In the genomic region with DNA sequence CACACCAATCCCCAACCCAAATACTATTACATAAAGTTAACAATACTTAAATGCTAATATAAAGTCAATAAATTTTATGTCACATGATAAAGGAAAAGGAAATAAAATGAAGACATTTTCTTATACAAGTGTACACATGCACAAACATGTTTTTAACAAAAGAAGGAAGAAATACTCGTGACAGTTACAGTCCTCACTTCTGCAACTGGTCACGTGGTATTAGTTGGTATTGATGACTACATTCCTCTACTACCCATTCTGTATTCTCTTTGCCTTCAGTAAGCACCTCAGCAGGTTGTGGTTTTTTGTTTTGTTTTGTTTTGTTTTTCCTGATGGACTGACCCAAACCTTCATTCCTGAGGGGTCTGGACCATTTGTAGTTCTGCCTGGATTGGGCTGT, we compare ENCODE assay signal across 17 cellular contexts.
DNase-seq lines count a peak whose midpoint lies in the region; ATAC-seq, FAIRE-seq and TF ChIP-seq lines count a peak whose summit lies in the region.
"Had no signal": no experiment of that assay in that cellular context is flagged by ENCODE, and none has a peak within 500 bp of the region (broad histone marks: within the 10 kb centered on the region; RNA-seq: fewer than 3 reads in every experiment).

No MANE protein-coding gene starts in this region.

- FAIRE-seq in A549 (lab: Jason Lieb, UNC) (no peak), GM12878 (lab: Jason Lieb, UNC) (no peak)
- FAIRE-seq: G401.6, GM19239, H1 had no signal

- BruUV-seq in GM12878 (replicated peaks; lab: Mats Ljungman, UMichigan) (no TSS peak), PC-9 (replicated peaks; lab: Mats Ljungman, UMichigan) (no TSS peak)

- no peak for ATAC-seq in A549
- no peak for ATAC-seq in GM12878

- no peak overlapping the region for H3K4me2 ChIP-seq in A549
- no peak overlapping the region for H3K4me2 ChIP-seq in GM12878 (ENCODE audit: control insufficient read depth, insufficient read depth)
- H3K4me2 ChIP-seq in PC-9, result no peak overlapping the region

- TF ChIP-seq EP300 in A549 (IDR thresholded peaks at IDR 0.05) (no peak), GM12878 (IDR thresholded peaks at IDR 0.05; ENCODE audit: borderline replicate concordance in 1 of 2, control insufficient read depth in 1 of 2, low read depth in 2 of 2, low read length in 2 of 2) (no peak)

- H4K20me1 ChIP-seq in GM12878 (ENCODE audit: control insufficient read depth, insufficient read depth), result no peaks in the 10 kb centered on the region
- H4K20me1 ChIP-seq in PC-9 (ENCODE audit: insufficient read depth), result no peaks in the 10 kb centered on the region

- H3K27me3 ChIP-seq in GM12878 (replicated peaks in 1 of 2; ENCODE audit: control insufficient read depth in 2 of 2, insufficient read depth in 2 of 2, low read length in 1 of 2) (no peaks in the 10 kb centered on the region), dorsolateral prefrontal cortex (no peaks in the 10 kb centered on the region), PC-9 (ENCODE audit: insufficient read depth, low read depth) (no peaks in the 10 kb centered on the region)

- no peak for TF ChIP-seq POLR2A in A549 (IDR thresholded peaks at IDR 0.05; ENCODE audit: low read length)
- TF ChIP-seq POLR2A in GM12878 (IDR thresholded peaks at IDR 0.05; ENCODE audit: low read depth, low read length), result no peak

- no peak for DNase-seq in A549 (ENCODE audit: low read depth in 1 of 2, low spot score in 1 of 2)
- DNase-seq in GM12878 (ENCODE audit: low read depth, low spot score), result no peak
- DNase-seq in dorsolateral prefrontal cortex, result no peak
- DNase-seq in NOMO-1 treated with dmso at 0.1 percent for 144 hours (lab: John Stamatoyannopoulos, UW; ENCODE audit: unreplicated experiment), result no peak
- DNase-seq in kidney tubule cell (ENCODE audit: low spot score), result no peak
- no peak for DNase-seq in PC-9
- DNase-seq: 8988T; CD4-positive, alpha-beta memory T cell; COR-L47; DMS153; DND-41; GM23248; H7; HCEC 1CT had no signal

- CTCF ChIA-PET in A549 (lab: Yijun Ruan, JAX) (no interaction called here), GM12878 (lab: Yijun Ruan, JAX) (no interaction called here), PC-9 (lab: Charles Lee) (no interaction called here)

- no peak overlapping the region for H3K9ac ChIP-seq in GM12878 (ENCODE audit: control insufficient read depth, insufficient read depth, low read length)
- H3K9ac ChIP-seq: GM23248 had no signal

- H3K4me1 ChIP-seq in A549 (no peaks in the 10 kb centered on the region), GM12878 (ENCODE audit: control insufficient read depth, insufficient read depth, low read length) (no peaks in the 10 kb centered on the region), PC-9 (replicated peaks; ENCODE audit: insufficient read depth) (no peaks in the 10 kb centered on the region)

- SMC1A ChIA-PET in GM12878 (lab: Charles Lee; ENCODE audit: uncharacterized antibody, unreplicated experiment), result no interaction called here

- WGBS in A549 (ENCODE audit: missing lambda C conversion rate), result 0% methylated on average over 2 of the region's 2 CpGs
- WGBS in GM12878 (ENCODE audit: insufficient coverage, insufficient replicate concordance, low lambda C conversion rate, missing lambda C conversion rate), result 0% methylated on average over 2 of the region's 2 CpGs

- POLR2A ChIA-PET in A549 (lab: Yijun Ruan, JAX) (no interaction called here), GM12878 (lab: Charles Lee) (no interaction called here), PC-9 (lab: Charles Lee; ENCODE audit: unreplicated experiment) (no interaction called here)

- H2AFZ ChIP-seq in GM12878 (ENCODE audit: control insufficient read depth, low read depth, low read length), result no peak overlapping the region
- no peak overlapping the region for H2AFZ ChIP-seq in PC-9
- H2AFZ ChIP-seq: GM23248 had no signal

- H3K4me3 ChIP-seq in A549 (no peak overlapping the region), GM12878 (no peak overlapping the region), dorsolateral prefrontal cortex (no peak overlapping the region), PC-9 (no peak overlapping the region)
- H3K4me3 ChIP-seq: GM23248 had no signal

- H3K79me2 ChIP-seq in GM12878 (ENCODE audit: control insufficient read depth, insufficient read depth, low read length) (no peaks in the 10 kb centered on the region), PC-9 (ENCODE audit: low read depth) (no peaks in the 10 kb centered on the region)

- TF ChIP-seq CTCF in A549 (IDR thresholded peaks at IDR 0.05) (no peak), GM12878 (IDR thresholded peaks at IDR 0.05 in 2 of 3, conservative IDR thresholded peaks at IDR 0.05 in 1 of 3; ENCODE audit: control insufficient read depth in 2 of 3, extremely low read depth in 1 of 3, insufficient read depth in 1 of 3, low read depth in 3 of 3, low read length in 3 of 3) (no peak), dorsolateral prefrontal cortex (IDR thresholded peaks at IDR 0.05 in 54 of 56, conservative IDR thresholded peaks at IDR 0.05 in 2 of 56; ENCODE audit: low read depth in 1 of 56, partially characterized antibody in 56 of 56) (no peak), PC-9 (conservative IDR thresholded peaks at IDR 0.05) (no peak)

- H3K36me3 ChIP-seq in GM12878 (ENCODE audit: control insufficient read depth in 2 of 2, insufficient read depth in 2 of 2, low read length in 1 of 2) (no peaks in the 10 kb centered on the region), PC-9 (ENCODE audit: low read depth) (no peaks in the 10 kb centered on the region)

- no peaks in the 10 kb centered on the region for H3K9me2 ChIP-seq in PC-9 (ENCODE audit: insufficient read depth)

- intact Hi-C loops in GM12878 (cut with micrococcal nuclease; ENCODE audit: unreplicated experiment) (no loop called here), dorsolateral prefrontal cortex (cut with DNase I) (loop anchor here in 1 of 2 donors (2.0 kb wide), 1 partner anchor 55 kb away; no protein-coding TSS in a partner anchor), PC-9 (cut with micrococcal nuclease; ENCODE audit: unreplicated experiment) (loop anchor here (2.0 kb wide), 1 partner anchor 69 kb away; no protein-coding TSS in a partner anchor)

- in situ Hi-C loops in GM12878 (cut with MboI), result no loop called here

- H3K9me3 ChIP-seq in A549, result no peaks in the 10 kb centered on the region
- no peaks in the 10 kb centered on the region for H3K9me3 ChIP-seq in GM12878 (replicated peaks; ENCODE audit: control insufficient read depth, insufficient read depth, low read length)
- no peaks in the 10 kb centered on the region for H3K9me3 ChIP-seq in PC-9 (ENCODE audit: insufficient read depth, low read depth)

- H3F3A ChIP-seq in PC-9 (ENCODE audit: insufficient read depth, low read depth), result no peaks in the 10 kb centered on the region

- no peak overlapping the region for H3K27ac ChIP-seq in A549
- H3K27ac ChIP-seq in GM12878 (ENCODE audit: control insufficient read depth, insufficient read depth), result no peak overlapping the region
- peak overlapping the region in 57 of 59 donors; percentile 60 to 99 (median 91) for H3K27ac ChIP-seq in dorsolateral prefrontal cortex
- no peak overlapping the region for H3K27ac ChIP-seq in PC-9
- H3K27ac ChIP-seq: GM23248 had no signal

- RAD21 ChIA-PET in GM12878 (lab: Charles Lee; ENCODE audit: unreplicated experiment), result no interaction called here

- TF ChIP-seq RAD21 in A549 (conservative IDR thresholded peaks at IDR 0.05 in 1 of 2, IDR thresholded peaks at IDR 0.05 in 1 of 2), result no peak
- no peak for TF ChIP-seq RAD21 in GM12878 (IDR thresholded peaks at IDR 0.05; ENCODE audit: insufficient read depth, low read depth, low read length)

TF ChIP-seq in A549, 52 proteins besides CTCF, POLR2A, EP300 and RAD21:
- TF ChIP-seq TFCP2L1 (CRISPR knock-in tag; IDR thresholded peaks at IDR 0.05), result no peak
- no peak for TF ChIP-seq RARB (CRISPR knock-in tag; IDR thresholded peaks at IDR 0.05)
- no peak for TF ChIP-seq NR3C1 (IDR thresholded peaks at IDR 0.05)
- no peak for TF ChIP-seq RNF2 (IDR thresholded peaks at IDR 0.05; ENCODE audit: borderline replicate concordance, low read depth)
- TF ChIP-seq NPAS2 (CRISPR knock-in tag; IDR thresholded peaks at IDR 0.05; ENCODE audit: borderline replicate concordance), result no peak
- TF ChIP-seq, protein P1, sequence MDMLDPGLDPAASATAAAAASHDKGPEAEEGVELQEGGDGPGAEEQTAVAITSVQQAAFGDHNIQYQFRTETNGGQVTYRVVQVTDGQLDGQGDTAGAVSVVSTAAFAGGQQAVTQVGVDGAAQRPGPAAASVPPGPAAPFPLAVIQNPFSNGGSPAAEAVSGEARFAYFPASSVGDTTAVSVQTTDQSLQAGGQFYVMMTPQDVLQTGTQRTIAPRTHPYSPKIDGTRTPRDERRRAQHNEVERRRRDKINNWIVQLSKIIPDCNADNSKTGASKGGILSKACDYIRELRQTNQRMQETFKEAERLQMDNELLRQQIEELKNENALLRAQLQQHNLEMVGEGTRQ (IDR thresholded peaks at IDR 0.05), result peak; percentile 52
- TF ChIP-seq TP53 (CRISPR knock-in tag; IDR thresholded peaks at IDR 0.05), result no peak
- TF ChIP-seq ZFP36 (IDR thresholded peaks at IDR 0.05; ENCODE audit: borderline replicate concordance, partially characterized antibody), result no peak

TF ChIP-seq in GM12878, 131 proteins besides CTCF, POLR2A, EP300 and RAD21:
- TF ChIP-seq RAD51 (IDR thresholded peaks at IDR 0.05), result peak; percentile 46; the same call in 1 of the 2 replicates
- TF ChIP-seq TAF1 (IDR thresholded peaks at IDR 0.05; ENCODE audit: borderline replicate concordance, low read depth, low read length), result no peak

Comparison
In these comparisons a context has a peak if more than half of its experiments do, and no peak if none do; other contexts are left out.
1. H3K27ac ChIP-seq: peak in dorsolateral prefrontal cortex (57 of 59); none in A549 (0 of 2), GM12878 (single experiment) and PC-9 (single experiment).